Comparison of ENCODE assay signal across 9 cellular contexts in the genomic region with DNA sequence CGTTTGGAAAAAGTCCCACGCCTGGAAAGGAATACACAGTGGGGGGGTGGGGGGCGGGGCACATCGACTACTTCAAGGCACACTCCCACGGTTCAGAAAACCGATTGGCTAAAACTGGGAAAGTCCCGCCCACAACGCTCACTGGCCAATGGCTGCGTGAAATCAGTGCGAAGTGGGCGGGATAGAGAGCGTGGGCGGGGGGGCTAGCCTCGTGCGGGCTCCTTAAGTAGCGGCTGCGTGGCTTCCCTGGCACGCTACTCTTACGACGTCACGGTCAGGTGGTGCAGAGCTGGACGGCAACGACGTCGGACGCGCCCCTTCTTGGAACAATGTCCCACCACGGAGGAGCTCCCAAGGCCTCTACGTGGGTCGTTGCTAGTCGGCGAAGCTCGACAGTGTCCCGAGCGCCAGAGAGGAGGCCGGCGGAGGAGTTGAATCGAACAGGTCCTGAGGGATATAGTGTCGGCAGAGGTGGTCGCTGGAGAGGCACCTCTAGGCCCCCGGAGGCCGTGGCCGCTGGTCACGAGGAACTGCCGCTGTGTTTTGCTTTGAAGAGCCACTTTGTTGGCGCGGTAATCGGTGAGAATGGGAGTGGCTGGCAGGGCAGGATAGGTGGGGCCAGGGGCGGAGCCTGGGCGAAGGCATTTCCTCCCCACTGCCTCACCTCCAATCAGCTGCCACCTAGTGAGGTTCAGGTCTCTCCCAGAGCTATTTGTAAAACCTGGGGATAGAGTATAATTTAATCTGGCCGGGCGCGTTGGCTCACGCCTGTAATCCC. TPM values are rescaled to one million over a fixed set of nuclear protein-coding genes. Genes with fewer than 3 reads are reported as not detected.
A peak's percentile ranks its signal among the peaks of the same experiment; 100 is the strongest.
DNase-seq lines count a peak whose midpoint lies in the region; ATAC-seq and TF ChIP-seq lines count a peak whose summit lies in the region.
"Had no signal": no experiment of that assay in that cellular context is flagged by ENCODE, and none has a peak within 500 bp of the region (broad histone marks: within the 10 kb centered on the region; RNA-seq: fewer than 3 reads in every experiment).

A gene (plus strand): TSS at position 252 of the 778 bp plus-strand sequence. CDS start 78 bp downstream, at position 330.

- H3K27ac ChIP-seq in CD4-positive, CD25-positive, alpha-beta regulatory T cell (ENCODE audit: insufficient read depth, low read length, poor library complexity, severe bottlenecking), result peak within 1 kb of the TSS; percentile 73

- H3K27ac Mint-ChIP-seq in CD4-positive, CD25-positive, alpha-beta regulatory T cell, result peak within 1 kb of the TSS; percentile 69 to 87 (median 80)
- peak within 1 kb of the TSS; percentile 46 for H3K27ac Mint-ChIP-seq in activated T-helper 17 cell treated with anti-CD3 and anti-CD28 coated beads, Interleukin-2, amount 50 U/mL, for 72 hours

- no peaks in the 10 kb centered on the region for H3K4me1 ChIP-seq in CD4-positive, CD25-positive, alpha-beta regulatory T cell (ENCODE audit: control insufficient read depth, insufficient read depth, low read length, poor library complexity, severe bottlenecking)

- H3K27me3 ChIP-seq in CD4-positive, CD25-positive, alpha-beta regulatory T cell (ENCODE audit: control insufficient read depth, insufficient read depth, low read length), result no peaks in the 10 kb centered on the region

- no peaks in the 10 kb centered on the region for H3K36me3 Mint-ChIP-seq in CD4-positive, CD25-positive, alpha-beta regulatory T cell
- no peaks in the 10 kb centered on the region for H3K36me3 Mint-ChIP-seq in activated T-helper 17 cell treated with anti-CD3 and anti-CD28 coated beads, Interleukin-2, amount 50 U/mL, for 72 hours (ENCODE audit: low read depth)

- H3K9me3 Mint-ChIP-seq in CD4-positive, CD25-positive, alpha-beta regulatory T cell, result peaks cover 0 to 1% (median 0%) of the 10 kb centered on the region in 7 donors
- H3K9me3 Mint-ChIP-seq in activated T-helper 17 cell treated with anti-CD3 and anti-CD28 coated beads, Interleukin-2, amount 50 U/mL, for 72 hours, result no peaks in the 10 kb centered on the region

- no peaks in the 10 kb centered on the region for H3K36me3 ChIP-seq in CD4-positive, CD25-positive, alpha-beta regulatory T cell (ENCODE audit: control insufficient read depth, insufficient read depth, low read length)

- peak; percentile 38 to 47 (median 41) for DNase-seq in CD4-positive, CD25-positive, alpha-beta regulatory T cell
- DNase-seq in left ventricle myocardium superior (peak; percentile 79), NCI-H526 treated with DMSO at 0.1 percent for 48 hours (lab: John Stamatoyannopoulos, UW) (no peak), dedifferentiated amniotic fluid mesenchymal stem cell (ENCODE audit: extremely low spot score) (no peak)
- peak; percentile 28 for DNase-seq in stimulated activated CD4-positive, alpha-beta T cell treated with anti-CD3 and anti-CD28 coated beads, Interleukin-2, amount 100 ng/mL, for 4 hours (ENCODE audit: low read depth)

- no peaks in the 10 kb centered on the region for H3K27me3 Mint-ChIP-seq in CD4-positive, CD25-positive, alpha-beta regulatory T cell
- no peaks in the 10 kb centered on the region for H3K27me3 Mint-ChIP-seq in activated T-helper 17 cell treated with anti-CD3 and anti-CD28 coated beads, Interleukin-2, amount 50 U/mL, for 72 hours

- no peak for TF ChIP-seq EP300 in Ishikawa (IDR thresholded peaks at IDR 0.05; ENCODE audit: borderline replicate concordance)

- peak; percentile 72 to 75 for ATAC-seq in CD4-positive, CD25-positive, alpha-beta regulatory T cell (ENCODE audit: low read depth in 2 of 2)
- peak; percentile 57 for ATAC-seq in activated T-helper 17 cell treated with anti-CD3 and anti-CD28 coated beads, Interleukin-2, amount 50 U/mL, for 72 hours (replicated peaks)
- ATAC-seq in left ventricle myocardium superior (peak; percentile 90), HG03439 (IDR thresholded peaks at IDR 0.05; ENCODE audit: unreplicated experiment) (no peak)
- ATAC-seq: GM12878 had no signal

- peak within 1 kb of the TSS; percentile 64 to 98 (median 77) for H3K4me3 Mint-ChIP-seq in CD4-positive, CD25-positive, alpha-beta regulatory T cell
- peak within 1 kb of the TSS; percentile 57 for H3K4me3 Mint-ChIP-seq in activated T-helper 17 cell treated with anti-CD3 and anti-CD28 coated beads, Interleukin-2, amount 50 U/mL, for 72 hours

- intact Hi-C loops in left ventricle myocardium superior (cut with micrococcal nuclease), result no loop called here

- no peak within 1 kb of the TSS for H3K4me3 ChIP-seq in CD4-positive, CD25-positive, alpha-beta regulatory T cell (ENCODE audit: low read depth, low read length)
- H3K4me3 ChIP-seq: GM12878 had no signal

- peaks cover 6 to 32% (median 12%) of the 10 kb centered on the region in 4 donors for H3K4me1 Mint-ChIP-seq in CD4-positive, CD25-positive, alpha-beta regulatory T cell
- peaks cover 12% of the 10 kb centered on the region for H3K4me1 Mint-ChIP-seq in activated T-helper 17 cell treated with anti-CD3 and anti-CD28 coated beads, Interleukin-2, amount 50 U/mL, for 72 hours

- H3K9me3 ChIP-seq in CD4-positive, CD25-positive, alpha-beta regulatory T cell (ENCODE audit: control insufficient read depth in 2 of 2, low read length in 2 of 2), result no peaks in the 10 kb centered on the region

- no peak for TF ChIP-seq RAD21 in Ishikawa (IDR thresholded peaks at IDR 0.05; ENCODE audit: low read depth)

TF ChIP-seq in Ishikawa, 13 proteins besides CTCF, POLR2A, EP300 and RAD21:
- TF ChIP-seq EGR1 (IDR thresholded peaks at IDR 0.05) (peak; percentile 74), NFIC (IDR thresholded peaks at IDR 0.05) (no peak), TEAD4 (IDR thresholded peaks at IDR 0.05) (0 out of 2 replicates have a peak, but pooled peaks have one; percentile 7), TAF1 (IDR thresholded peaks at IDR 0.05; ENCODE audit: low read depth) (0 out of 2 replicates have a peak, but pooled peaks have one; percentile 31), ZBTB7A (IDR thresholded peaks at IDR 0.05; ENCODE audit: low read depth) (no peak), FOXM1 (IDR thresholded peaks at IDR 0.05; ENCODE audit: borderline replicate concordance, low read depth) (no peak), CREB1 (IDR thresholded peaks at IDR 0.05; ENCODE audit: low read depth) (peak; percentile 41; the same call in 1 of the 2 replicates)
- TF ChIP-seq, protein P1, sequence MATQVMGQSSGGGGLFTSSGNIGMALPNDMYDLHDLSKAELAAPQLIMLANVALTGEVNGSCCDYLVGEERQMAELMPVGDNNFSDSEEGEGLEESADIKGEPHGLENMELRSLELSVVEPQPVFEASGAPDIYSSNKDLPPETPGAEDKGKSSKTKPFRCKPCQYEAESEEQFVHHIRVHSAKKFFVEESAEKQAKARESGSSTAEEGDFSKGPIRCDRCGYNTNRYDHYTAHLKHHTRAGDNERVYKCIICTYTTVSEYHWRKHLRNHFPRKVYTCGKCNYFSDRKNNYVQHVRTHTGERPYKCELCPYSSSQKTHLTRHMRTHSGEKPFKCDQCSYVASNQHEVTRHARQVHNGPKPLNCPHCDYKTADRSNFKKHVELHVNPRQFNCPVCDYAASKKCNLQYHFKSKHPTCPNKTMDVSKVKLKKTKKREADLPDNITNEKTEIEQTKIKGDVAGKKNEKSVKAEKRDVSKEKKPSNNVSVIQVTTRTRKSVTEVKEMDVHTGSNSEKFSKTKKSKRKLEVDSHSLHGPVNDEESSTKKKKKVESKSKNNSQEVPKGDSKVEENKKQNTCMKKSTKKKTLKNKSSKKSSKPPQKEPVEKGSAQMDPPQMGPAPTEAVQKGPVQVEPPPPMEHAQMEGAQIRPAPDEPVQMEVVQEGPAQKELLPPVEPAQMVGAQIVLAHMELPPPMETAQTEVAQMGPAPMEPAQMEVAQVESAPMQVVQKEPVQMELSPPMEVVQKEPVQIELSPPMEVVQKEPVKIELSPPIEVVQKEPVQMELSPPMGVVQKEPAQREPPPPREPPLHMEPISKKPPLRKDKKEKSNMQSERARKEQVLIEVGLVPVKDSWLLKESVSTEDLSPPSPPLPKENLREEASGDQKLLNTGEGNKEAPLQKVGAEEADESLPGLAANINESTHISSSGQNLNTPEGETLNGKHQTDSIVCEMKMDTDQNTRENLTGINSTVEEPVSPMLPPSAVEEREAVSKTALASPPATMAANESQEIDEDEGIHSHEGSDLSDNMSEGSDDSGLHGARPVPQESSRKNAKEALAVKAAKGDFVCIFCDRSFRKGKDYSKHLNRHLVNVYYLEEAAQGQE (IDR thresholded peaks at IDR 0.05; ENCODE audit: low read depth), result no peak
- TF ChIP-seq, protein P2, sequence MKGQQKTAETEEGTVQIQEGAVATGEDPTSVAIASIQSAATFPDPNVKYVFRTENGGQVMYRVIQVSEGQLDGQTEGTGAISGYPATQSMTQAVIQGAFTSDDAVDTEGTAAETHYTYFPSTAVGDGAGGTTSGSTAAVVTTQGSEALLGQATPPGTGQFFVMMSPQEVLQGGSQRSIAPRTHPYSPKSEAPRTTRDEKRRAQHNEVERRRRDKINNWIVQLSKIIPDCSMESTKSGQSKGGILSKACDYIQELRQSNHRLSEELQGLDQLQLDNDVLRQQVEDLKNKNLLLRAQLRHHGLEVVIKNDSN (IDR thresholded peaks at IDR 0.05), result peak; percentile 88
- TF ChIP-seq, protein P3, sequence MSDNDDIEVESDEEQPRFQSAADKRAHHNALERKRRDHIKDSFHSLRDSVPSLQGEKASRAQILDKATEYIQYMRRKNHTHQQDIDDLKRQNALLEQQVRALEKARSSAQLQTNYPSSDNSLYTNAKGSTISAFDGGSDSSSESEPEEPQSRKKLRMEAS (IDR thresholded peaks at IDR 0.05), result peak; percentile 95
TF ChIP-seq in Ishikawa: peak in this region for 6.

RNA-seq across cellular contexts. Expression of the gene that starts here (rescaled TPM):
- total RNA-seq in CD4-positive, CD25-positive, alpha-beta regulatory T cell, result 1.4 TPM
- 1 to 10 TPM in 2 of 4 donors, under 1 TPM in 2; 0.59 to 3.6 (median 1.1) TPM for polyA plus RNA-seq in CD4-positive, CD25-positive, alpha-beta regulatory T cell
- total RNA-seq in activated T-helper 17 cell treated with anti-CD3 and anti-CD28 coated beads, Interleukin-2, amount 50 U/mL, for 72 hours, result under 1 TPM; 0.90 to 0.97 TPM
- total RNA-seq in left ventricle myocardium superior, result 0.52 TPM
- total RNA-seq: GM12878 had no signal

Comparison
In these comparisons a context has a peak if more than half of its experiments do, and no peak if none do; other contexts are left out.
1. Peak in ATAC-seq in activated T-helper 17 cell treated with anti-CD3 and anti-CD28 coated beads, Interleukin-2, amount 50 U/mL, for 72 hours; RNA of the gene not detected or under 1 TPM.
2. Peak in DNase-seq and ATAC-seq in left ventricle myocardium superior; RNA of the gene not detected or under 1 TPM.
3. DNase-seq: peak in CD4-positive, CD25-positive, alpha-beta regulatory T cell (3 of 3) and stimulated activated CD4-positive, alpha-beta T cell treated with anti-CD3 and anti-CD28 coated beads, Interleukin-2, amount 100 ng/mL, for 4 hours (single experiment); none in NCI-H526 treated with DMSO at 0.1 percent for 48 hours (single experiment) and dedifferentiated amniotic fluid mesenchymal stem cell (single experiment).